Comparison of ENCODE assay signal across 27 cellular contexts in the genomic region with DNA sequence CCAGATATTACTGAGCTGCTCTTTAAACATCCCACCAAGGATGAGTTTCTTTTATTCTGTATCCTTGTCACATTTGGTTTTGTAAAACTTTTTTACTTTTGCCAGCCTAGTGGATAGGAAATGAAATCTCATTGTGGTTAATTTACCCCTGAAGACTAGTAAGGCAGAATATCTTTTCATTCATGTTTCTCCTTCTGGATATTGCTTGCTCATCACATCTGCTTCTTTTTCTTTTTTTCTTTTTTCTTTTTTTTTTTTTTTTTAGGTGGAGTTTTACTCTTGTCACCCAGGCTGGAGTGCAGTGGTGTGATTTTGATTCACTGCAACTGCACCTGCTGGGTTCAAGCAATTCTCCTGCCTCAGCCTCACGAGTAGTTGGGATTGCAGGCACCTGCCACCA. TPM values are rescaled to one million over a fixed set of nuclear protein-coding genes. Genes with fewer than 3 reads are reported as not detected.
"Had no signal": no experiment of that assay in that cellular context is flagged by ENCODE, and none has a peak within 500 bp of the region (broad histone marks: within the 10 kb centered on the region; RNA-seq: fewer than 3 reads in every experiment).

No MANE protein-coding gene starts in this region.

- DNase-seq: foreskin keratinocyte; hippocampal formation; left ventricle myocardium superior; mesenchymal stem cell; midbrain; occipital lobe; pancreas; stimulated activated CD4-positive, alpha-beta T cell treated with anti-CD3 and anti-CD28 coated beads, Interleukin-15, amount 100 ng/mL, for 24 hours; stimulated activated CD4-positive, alpha-beta T cell treated with anti-CD3 and anti-CD28 coated beads, Interleukin-1b, Interleukin-23, amount 100 ng/mL, for 48 hours; stimulated activated CD4-positive, alpha-beta T cell treated with anti-CD3 and anti-CD28 coated beads, Interleukin-4, amount 100 ng/mL, for 24 hours; stimulated activated naive CD8-positive, alpha-beta T cell treated with anti-CD3 and anti-CD28 coated beads, Interleukin-15, amount 100 ng/mL, for 72 hours; testis; trophoblast cell had no signal

- H3K4me3 Mint-ChIP-seq: dendritic cell treated with granulocyte-macrophage colony-stimulating factor and Interleukin-4, amounts not matched to agents 40 ng/mL and 50 ng/mL, for 4 days; nephron; stimulated activated memory B cell treated with anti-CD40 and anti-IgM and Interleukin-4, amounts not matched to agents 10 μg/mL and 1 μg/mL and 100 μg/mL, for 72 hours; stimulated activated naive CD8-positive, alpha-beta T cell treated with anti-CD3 and anti-CD28 coated beads, Interleukin-15, amount 100 ng/mL, for 72 hours had no signal

- ATAC-seq: foreskin keratinocyte; left colon; left ventricle myocardium superior; pancreas; sciatic nerve; stimulated activated memory B cell treated with anti-CD40 and anti-IgM and Interleukin-4, amounts not matched to agents 10 μg/mL and 1 μg/mL and 100 μg/mL, for 72 hours; stimulated activated naive CD8-positive, alpha-beta T cell treated with anti-CD3 and anti-CD28 coated beads, Interleukin-15, amount 100 ng/mL, for 72 hours had no signal

- H3K27ac ChIP-seq: foreskin keratinocyte, pancreas, spleen, testis had no signal

- H3K4me1 ChIP-seq: testis had no signal

- H3K27me3 ChIP-seq: foreskin keratinocyte, pancreas, spleen, testis had no signal

- H3K4me3 ChIP-seq: lung, pancreas, spleen, testis had no signal

- H3K27me3 Mint-ChIP-seq: dendritic cell treated with granulocyte-macrophage colony-stimulating factor and Interleukin-4, amounts not matched to agents 40 ng/mL and 50 ng/mL, for 4 days; progenitor cell of endocrine pancreas; stimulated activated memory B cell treated with anti-CD40 and anti-IgM and Interleukin-4, amounts not matched to agents 10 μg/mL and 1 μg/mL and 100 μg/mL, for 72 hours; stimulated activated naive CD8-positive, alpha-beta T cell treated with anti-CD3 and anti-CD28 coated beads, Interleukin-15, amount 100 ng/mL, for 72 hours had no signal

- H3K9me3 ChIP-seq: pancreas, testis had no signal

- H3K9me3 Mint-ChIP-seq: dendritic cell treated with granulocyte-macrophage colony-stimulating factor and Interleukin-4, amounts not matched to agents 40 ng/mL and 50 ng/mL, for 4 days; stimulated activated memory B cell treated with anti-CD40 and anti-IgM and Interleukin-4, amounts not matched to agents 10 μg/mL and 1 μg/mL and 100 μg/mL, for 72 hours had no signal

- H3K27ac Mint-ChIP-seq: dendritic cell treated with granulocyte-macrophage colony-stimulating factor and Interleukin-4, amounts not matched to agents 40 ng/mL and 50 ng/mL, for 4 days; nephron; progenitor cell of endocrine pancreas; stimulated activated memory B cell treated with anti-CD40 and anti-IgM and Interleukin-4, amounts not matched to agents 10 μg/mL and 1 μg/mL and 100 μg/mL, for 72 hours; stimulated activated naive CD8-positive, alpha-beta T cell treated with anti-CD3 and anti-CD28 coated beads, Interleukin-15, amount 100 ng/mL, for 72 hours had no signal

- H3K36me3 ChIP-seq: pancreas had no signal

RNA-seq across cellular contexts. Expression of a gene that starts 32.0 kb away (rescaled TPM):
- total RNA-seq: epithelial cell of proximal tubule, foreskin keratinocyte, kidney epithelial cell, left colon, left ventricle myocardium superior, lung, occipital lobe, pancreas, progenitor cell of endocrine pancreas, renal cortical epithelial cell, sciatic nerve, skeletal muscle tissue, spleen, subcutaneous adipose tissue, urinary bladder had no signal
- polyA plus RNA-seq: foreskin keratinocyte, lung, spleen, urinary bladder had no signal
